ENCODE assay signal across 2 cellular contexts in genomic region chr6:27765028-27765427, GRCh38.
TF ChIP-seq lines count a peak whose summit lies in the region.

No MANE protein-coding gene starts in this region.

TF ChIP-seq in K562, 482 proteins besides CTCF, POLR2A, EP300 and RAD21 (continued from another document):
- TF ChIP-seq, protein P1, sequence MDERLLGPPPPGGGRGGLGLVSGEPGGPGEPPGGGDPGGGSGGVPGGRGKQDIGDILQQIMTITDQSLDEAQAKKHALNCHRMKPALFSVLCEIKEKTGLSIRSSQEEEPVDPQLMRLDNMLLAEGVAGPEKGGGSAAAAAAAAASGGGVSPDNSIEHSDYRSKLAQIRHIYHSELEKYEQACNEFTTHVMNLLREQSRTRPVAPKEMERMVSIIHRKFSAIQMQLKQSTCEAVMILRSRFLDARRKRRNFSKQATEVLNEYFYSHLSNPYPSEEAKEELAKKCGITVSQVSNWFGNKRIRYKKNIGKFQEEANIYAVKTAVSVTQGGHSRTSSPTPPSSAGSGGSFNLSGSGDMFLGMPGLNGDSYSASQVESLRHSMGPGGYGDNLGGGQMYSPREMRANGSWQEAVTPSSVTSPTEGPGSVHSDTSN (CRISPR knock-in tag; IDR thresholded peaks at IDR 0.05; ENCODE audit: low read depth) = no peak
- TF ChIP-seq, protein P1 (tag; conservative IDR thresholded peaks at IDR 0.05; ENCODE audit: low read depth) = peak; percentile 32; the same call in 1 of the 2 replicates
- TF ChIP-seq PKNOX1 (IDR thresholded peaks at IDR 0.05) (peak; percentile 58), MEIS2 (IDR thresholded peaks at IDR 0.05; ENCODE audit: partially characterized antibody) (peak; percentile 48)

TF ChIP-seq in HepG2, 621 proteins besides CTCF, POLR2A, EP300 and RAD21 (continued from another document):
- TF ChIP-seq XBP1 (CRISPR knock-in tag; IDR thresholded peaks at IDR 0.05) = no peak
- no peak for TF ChIP-seq FOXJ3 (CRISPR knock-in tag; IDR thresholded peaks at IDR 0.05; ENCODE audit: borderline replicate concordance)
- no peak for TF ChIP-seq DRAP1 (CRISPR knock-in tag; IDR thresholded peaks at IDR 0.05)
- no peak for TF ChIP-seq MTA3 (CRISPR knock-in tag; IDR thresholded peaks at IDR 0.05)
